Comparison of ENCODE assay signal across 1 cellular context in genomic region chr11:45141631-45142030, GRCh38.
TF ChIP-seq lines count a peak whose summit lies in the region.

No MANE protein-coding gene starts in this region.

TF ChIP-seq in GM12878, 131 proteins besides CTCF, POLR2A, EP300 and RAD21:
- TF ChIP-seq MTA3 (IDR thresholded peaks at IDR 0.05; ENCODE audit: borderline replicate concordance, low read length) (no peak), ZNF24 (IDR thresholded peaks at IDR 0.05) (no peak), SPI1 (IDR thresholded peaks at IDR 0.05; ENCODE audit: borderline replicate concordance, insufficient read depth, low read depth, low read length) (no peak), HCFC1 (IDR thresholded peaks at IDR 0.05; ENCODE audit: low read length) (no peak), TCF12 (IDR thresholded peaks at IDR 0.05; ENCODE audit: low read depth, low read length) (no peak), CHD2 (IDR thresholded peaks at IDR 0.05; ENCODE audit: borderline replicate concordance, low read depth, low read length) (no peak), RELB (IDR thresholded peaks at IDR 0.05; ENCODE audit: low read depth) (no peak), ZBTB33 (IDR thresholded peaks at IDR 0.05) (no peak), SUPT20H (IDR thresholded peaks at IDR 0.05; ENCODE audit: borderline replicate concordance, control insufficient read depth, low read depth, low read length) (no peak), NR2C2 (IDR thresholded peaks at IDR 0.05; ENCODE audit: borderline replicate concordance, control insufficient read depth, insufficient read length, low read depth) (no peak), ATF3 (IDR thresholded peaks at IDR 0.05; ENCODE audit: borderline replicate concordance, extremely low read depth, low read depth, low read length) (no peak), HDAC6 (IDR thresholded peaks at IDR 0.05; ENCODE audit: unreplicated experiment) (no peak), PAX5 (IDR thresholded peaks at IDR 0.05; ENCODE audit: borderline replicate concordance, low read depth, low read length) (no peak), NRF1 (conservative IDR thresholded peaks at IDR 0.05; ENCODE audit: low read depth, low read length) (no peak), ZZZ3 (IDR thresholded peaks at IDR 0.05; ENCODE audit: control insufficient read depth, insufficient read length, low read depth) (no peak)
- TF ChIP-seq, protein P1, sequence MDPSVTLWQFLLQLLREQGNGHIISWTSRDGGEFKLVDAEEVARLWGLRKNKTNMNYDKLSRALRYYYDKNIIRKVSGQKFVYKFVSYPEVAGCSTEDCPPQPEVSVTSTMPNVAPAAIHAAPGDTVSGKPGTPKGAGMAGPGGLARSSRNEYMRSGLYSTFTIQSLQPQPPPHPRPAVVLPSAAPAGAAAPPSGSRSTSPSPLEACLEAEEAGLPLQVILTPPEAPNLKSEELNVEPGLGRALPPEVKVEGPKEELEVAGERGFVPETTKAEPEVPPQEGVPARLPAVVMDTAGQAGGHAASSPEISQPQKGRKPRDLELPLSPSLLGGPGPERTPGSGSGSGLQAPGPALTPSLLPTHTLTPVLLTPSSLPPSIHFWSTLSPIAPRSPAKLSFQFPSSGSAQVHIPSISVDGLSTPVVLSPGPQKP (IDR thresholded peaks at IDR 0.05; ENCODE audit: low read depth, low read length): no peak
- TF ChIP-seq, protein P2, sequence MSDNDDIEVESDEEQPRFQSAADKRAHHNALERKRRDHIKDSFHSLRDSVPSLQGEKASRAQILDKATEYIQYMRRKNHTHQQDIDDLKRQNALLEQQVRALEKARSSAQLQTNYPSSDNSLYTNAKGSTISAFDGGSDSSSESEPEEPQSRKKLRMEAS (IDR thresholded peaks at IDR 0.05; ENCODE audit: low read depth, low read length): no peak
